8 cellular contexts compared by ENCODE assay signal in the genomic region with DNA sequence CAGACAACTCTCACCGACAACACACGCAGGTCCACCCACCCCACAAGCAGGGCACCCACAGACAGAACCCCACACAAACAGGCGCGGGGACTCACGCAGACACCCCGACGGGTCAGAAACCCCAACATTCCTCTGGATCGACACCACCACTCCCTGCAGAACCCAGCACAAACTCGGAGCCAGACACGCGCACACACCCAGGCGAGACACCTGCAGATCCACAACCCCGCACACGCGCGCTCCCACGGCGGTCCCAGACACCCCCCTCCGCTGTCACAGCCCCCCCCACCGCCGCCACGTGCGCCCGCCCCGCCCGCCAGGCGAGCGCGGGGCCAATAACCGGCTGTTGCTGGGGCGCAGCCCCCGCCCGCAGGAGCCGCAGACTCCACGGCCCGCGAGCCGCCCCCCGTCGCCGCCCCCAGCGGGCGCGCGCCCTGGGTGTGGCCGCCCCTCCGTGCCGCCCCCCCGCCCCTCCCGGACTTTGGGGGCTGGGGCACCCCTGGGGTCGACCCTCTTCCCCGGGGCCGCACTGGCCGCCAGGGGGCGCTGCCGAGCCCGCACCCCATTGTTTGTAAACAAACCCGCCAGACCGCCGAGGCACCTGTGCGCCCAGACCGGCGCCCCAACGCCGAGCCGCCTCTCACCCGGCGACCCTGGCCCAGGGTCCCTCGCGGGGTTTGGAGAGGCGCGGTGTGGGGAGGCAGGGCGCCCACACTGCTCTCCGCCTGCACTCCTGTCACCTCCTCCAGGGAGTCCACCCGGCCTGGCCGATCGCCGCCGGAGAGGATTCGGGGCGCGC. TPM values are rescaled to one million over a fixed set of nuclear protein-coding genes. Genes with fewer than 3 reads are reported as not detected.
DNase-seq lines count a peak whose midpoint lies in the region; ATAC-seq, FAIRE-seq and TF ChIP-seq lines count a peak whose summit lies in the region.

No MANE protein-coding gene starts in this region.

- H3K9me3 Mint-ChIP-seq in CD4-positive, alpha-beta T cell, result no peaks in the 10 kb centered on the region

- TF ChIP-seq CTCF in CD4-positive, alpha-beta T cell (IDR thresholded peaks at IDR 0.05), result peak; percentile 76
- peak; percentile 70 to 88 (median 76) for TF ChIP-seq CTCF in GM12878 (IDR thresholded peaks at IDR 0.05 in 2 of 3, conservative IDR thresholded peaks at IDR 0.05 in 1 of 3; ENCODE audit: control insufficient read depth in 2 of 3, extremely low read depth in 1 of 3, insufficient read depth in 1 of 3, low read depth in 3 of 3, low read length in 3 of 3)

- no peaks in the 10 kb centered on the region for H3K9me3 ChIP-seq in CD4-positive, alpha-beta T cell (ENCODE audit: control insufficient read depth, low read length)
- no peaks in the 10 kb centered on the region for H3K9me3 ChIP-seq in T-helper 17 cell (ENCODE audit: control insufficient read depth, low read length, poor library complexity, severe bottlenecking)
- no peaks in the 10 kb centered on the region; the same call in 2 of the 3 replicates for H3K9me3 ChIP-seq in GM12878 (replicated peaks; ENCODE audit: control insufficient read depth, insufficient read depth, low read length)
- H3K9me3 ChIP-seq in iPS-18c (ENCODE audit: control insufficient read depth, insufficient read depth, low read length), result no peaks in the 10 kb centered on the region

- no peak for TF ChIP-seq EP300 in GM12878 (IDR thresholded peaks at IDR 0.05; ENCODE audit: borderline replicate concordance in 1 of 2, control insufficient read depth in 1 of 2, low read depth in 2 of 2, low read length in 2 of 2)

- DNase-seq in CD4-positive, alpha-beta T cell, result peak; percentile 70 to 85 (median 78)
- peak; percentile 82 to 86 (median 84) for DNase-seq in T-helper 17 cell
- no peak for DNase-seq in GM12878 (ENCODE audit: low read depth, low spot score)
- DNase-seq in cerebellar nuclear complex (lab: John Stamatoyannopoulos, UW), result no peak
- no peak for DNase-seq in NCI-H1436 (lab: John Stamatoyannopoulos, UW)

- H3K4me3 ChIP-seq in GM12878 (peak overlapping the region; percentile 91), iPS-18c (ENCODE audit: insufficient read depth, low read depth, low read length) (peak overlapping the region; percentile 84), skin epidermis (peak overlapping the region; percentile 65 to 99 (median 87))

- no peaks in the 10 kb centered on the region for H3K27me3 ChIP-seq in CD4-positive, alpha-beta T cell (ENCODE audit: control insufficient read depth, insufficient read depth, low read length)
- H3K27me3 ChIP-seq in GM12878 (replicated peaks in 1 of 2; ENCODE audit: control insufficient read depth in 2 of 2, insufficient read depth in 2 of 2, low read length in 1 of 2), result no peaks in the 10 kb centered on the region

- H3K4me1 ChIP-seq in GM12878 (ENCODE audit: control insufficient read depth, insufficient read depth, low read length), result peaks cover 49% of the 10 kb centered on the region

- H3K27ac Mint-ChIP-seq in CD4-positive, alpha-beta T cell, result no peak overlapping the region
- no peak overlapping the region for H3K27ac Mint-ChIP-seq in T-helper 17 cell

- H3K36me3 ChIP-seq in GM12878 (ENCODE audit: control insufficient read depth in 2 of 2, insufficient read depth in 2 of 2, low read length in 1 of 2), result peaks cover 0 to 3% of the 10 kb centered on the region in 2 experiments; a peak in 2 of 4 replicates

- H3K79me2 ChIP-seq in GM12878 (ENCODE audit: control insufficient read depth, insufficient read depth, low read length), result peaks cover 27% of the 10 kb centered on the region

- H3K9ac ChIP-seq in GM12878 (ENCODE audit: control insufficient read depth, insufficient read depth, low read length), result peak overlapping the region; percentile 68

- CTCF ChIA-PET in CD4-positive, alpha-beta T cell (lab: Charles Lee), result interaction anchor here (1.4 to 2.6 kb wide), 2 partner anchors 9 to 14 kb away, joined by 3 to 12 read pairs; no protein-coding TSS in a partner anchor
- CTCF ChIA-PET in GM12878 (lab: Yijun Ruan, JAX), result interaction anchor here (1.2 to 1.4 kb wide), 2 partner anchors 16 to 17 kb away, joined by 3 read pairs; no protein-coding TSS in a partner anchor

- intact Hi-C loops in CD4-positive, alpha-beta T cell (cut with DNase I, micrococcal nuclease), result loop anchor here (1.0 to 10.0 kb wide), 3 partner anchors 14 to 516 kb away; partner anchors contain the start of gene PRKD2 (in 1 of the 2)
- intact Hi-C loops in GM12878 (cut with micrococcal nuclease; ENCODE audit: unreplicated experiment), result no loop called here

- peaks cover 33% of the 10 kb centered on the region for H3K4me1 Mint-ChIP-seq in CD4-positive, alpha-beta T cell (ENCODE audit: low read depth)
- peaks cover 24% of the 10 kb centered on the region for H3K4me1 Mint-ChIP-seq in T-helper 17 cell

- H3K36me3 Mint-ChIP-seq in CD4-positive, alpha-beta T cell (ENCODE audit: low read depth), result peaks cover 5% of the 10 kb centered on the region
- H3K36me3 Mint-ChIP-seq in T-helper 17 cell (ENCODE audit: low read depth), result no peaks in the 10 kb centered on the region

- no peaks in the 10 kb centered on the region for H4K20me1 ChIP-seq in GM12878 (ENCODE audit: control insufficient read depth, insufficient read depth)

- in situ Hi-C loops in GM12878 (cut with MboI), result no loop called here

- BruUV-seq in GM12878 (replicated peaks; lab: Mats Ljungman, UMichigan), result no TSS peak

- SMC1A ChIA-PET in GM12878 (lab: Charles Lee; ENCODE audit: uncharacterized antibody, unreplicated experiment), result interaction anchor here (1.8 kb wide), 1 partner anchor 20 kb away, joined by 4 read pairs; no protein-coding TSS in a partner anchor

- WGBS in GM12878 (ENCODE audit: insufficient coverage, insufficient replicate concordance, low lambda C conversion rate, missing lambda C conversion rate), result under 1% methylated on average over 41 of the region's 82 CpGs

- TF ChIP-seq RAD21 in GM12878 (IDR thresholded peaks at IDR 0.05; ENCODE audit: insufficient read depth, low read depth, low read length), result 0 out of 2 replicates have a peak, but pooled peaks have one; percentile 10

- peak overlapping the region; percentile 35 for H2AFZ ChIP-seq in GM12878 (ENCODE audit: control insufficient read depth, low read depth, low read length)

- no peaks in the 10 kb centered on the region for H3K27me3 Mint-ChIP-seq in CD4-positive, alpha-beta T cell
- no peaks in the 10 kb centered on the region for H3K27me3 Mint-ChIP-seq in T-helper 17 cell

- H3K27ac ChIP-seq in CD4-positive, alpha-beta T cell (ENCODE audit: low read depth, low read length), result peak overlapping the region; percentile 93
- peak overlapping the region; percentile 29; the same call in 1 of the 2 replicates for H3K27ac ChIP-seq in GM12878 (ENCODE audit: control insufficient read depth, insufficient read depth)
- peak overlapping the region; percentile 54 to 99 (median 87) for H3K27ac ChIP-seq in skin epidermis

- RAD21 ChIA-PET in GM12878 (lab: Charles Lee; ENCODE audit: unreplicated experiment), result interaction anchor here (1.1 to 2.2 kb wide), 3 partner anchors 14 to 26 kb away, joined by 3 to 8 read pairs (median 3); partner anchors contain the start of gene CCDC9

- peak overlapping the region; percentile 57 for H3K4me2 ChIP-seq in GM12878 (ENCODE audit: control insufficient read depth, insufficient read depth)

- POLR2A ChIA-PET in CD4-positive, alpha-beta T cell (lab: Charles Lee), result interaction anchor here (1.1 to 1.8 kb wide), 4 partner anchors 44 to 117 kb away, joined by 3 to 4 read pairs (median 3); partner anchors contain the start of gene ZC3H4
- POLR2A ChIA-PET in GM12878 (lab: Charles Lee), result no interaction called here

- peak; percentile 50; the same call in 1 of the 2 replicates for TF ChIP-seq POLR2A in GM12878 (IDR thresholded peaks at IDR 0.05; ENCODE audit: low read depth, low read length)

- H3K4me3 Mint-ChIP-seq in CD4-positive, alpha-beta T cell, result peak overlapping the region; percentile 57
- H3K4me3 Mint-ChIP-seq in T-helper 17 cell, result no peak overlapping the region

- no peak for FAIRE-seq in GM12878 (lab: Jason Lieb, UNC)

- peak; percentile 30 for ATAC-seq in CD4-positive, alpha-beta T cell (ENCODE audit: poor library complexity)
- ATAC-seq in HG02678 (IDR thresholded peaks at IDR 0.05; ENCODE audit: unreplicated experiment), result peak; percentile 25
- ATAC-seq in T-helper 17 cell, result peak; percentile 42
- ATAC-seq in GM12878, result no peak; the same call in 2 of the 3 replicates

RNA-seq across cellular contexts. Expression of gene BBC3, which starts 0.7 kb away (rescaled TPM):
- 10 to 100 TPM; 39.8 to 42.1 TPM for total RNA-seq in CD4-positive, alpha-beta T cell
- total RNA-seq in T-helper 17 cell (10 to 100 TPM; 32.4 to 40.2 TPM), GM12878 (2014; rRNA removed) (14.0 and 15.2 TPM in 2 replicates), GM12878 (2014; rRNA removed; fragmentation: Illumina TruSeq; extraction: Trizol) (6.2 and 6.5 TPM in 2 replicates), GM12878 (2021) (17.9 and 18.1 TPM in 2 replicates)
- 12.0 and 13.5 TPM in 2 replicates for total RNA-seq in GM12878 (2013; cell fraction: nucleolus; rRNA removed)
- polyA plus RNA-seq in GM12878 (2011; ENCODE audit: low read depth), result 2.0 TPM
- polyA plus RNA-seq in GM12878 (2011; rRNA removed) (5.2 and 7.6 TPM in 2 replicates), GM12878 (2014; fragmentation: Illumina TruSeq; extraction: Trizol) (0.24 and 2.2 TPM in 2 replicates), GM12878 (2014; fragmentation: Nextera tagmentation; extraction: Ambion mirVana) (under 1 TPM; 0.10 to 0.27 TPM), GM12878 (2014; rRNA removed) (17.2 and 21.2 TPM in 2 replicates), GM12878 (2016; fragmentation: Nextera tagmentation; extraction: Ambion mirVana) (1 to 10 TPM; 7.5 to 7.8 TPM)
- 11.6 and 16.6 TPM in 2 replicates for polyA plus RNA-seq in GM12878 (2011; cell fraction: cytosol; rRNA removed)
- polyA plus RNA-seq in GM12878 (2011; cell fraction: nucleus; rRNA removed), result 17.5 and 18.4 TPM in 2 replicates
- polyA plus RNA-seq in GM12878 (2012), result 13.0 and 15.8 TPM in 2 replicates
- polyA minus RNA-seq in GM12878 (2011; rRNA and poly(A)+ RNA removed), result 4.2 and 8.8 TPM in 2 replicates
- polyA minus RNA-seq in GM12878 (2011; cell fraction: cytosol; rRNA and poly(A)+ RNA removed), result 7.2 and 9.5 TPM in 2 replicates
- polyA minus RNA-seq in GM12878 (2011; cell fraction: nucleus; rRNA and poly(A)+ RNA removed), result 5.4 and 8.3 TPM in 2 replicates

RNA-seq across cellular contexts. Expression of gene CCDC9, which starts 26.0 kb away (rescaled TPM):
- total RNA-seq in CD4-positive, alpha-beta T cell, result 10 to 100 TPM; 68.5 to 74.3 TPM
- total RNA-seq in T-helper 17 cell, result 10 to 100 TPM; 35.6 to 53.7 TPM
- total RNA-seq in GM12878 (2013; cell fraction: nucleolus; rRNA removed), result 10.2 and 14.9 TPM in 2 replicates
- 6.4 and 7.1 TPM in 2 replicates for total RNA-seq in GM12878 (2014; rRNA removed)
- 2.9 and 4.9 TPM in 2 replicates for total RNA-seq in GM12878 (2014; rRNA removed; fragmentation: Illumina TruSeq; extraction: Trizol)
- 16.7 and 17.5 TPM in 2 replicates for total RNA-seq in GM12878 (2021)
- 5.3 TPM for polyA plus RNA-seq in GM12878 (2011; ENCODE audit: low read depth)
- polyA plus RNA-seq in GM12878 (2011; rRNA removed), result 3.3 and 3.9 TPM in 2 replicates
- polyA plus RNA-seq in GM12878 (2011; cell fraction: cytosol; rRNA removed), result 4.2 and 4.4 TPM in 2 replicates
- 5.0 and 13.4 TPM in 2 replicates for polyA plus RNA-seq in GM12878 (2011; cell fraction: nucleus; rRNA removed)
- polyA plus RNA-seq in GM12878 (2012), result 13.9 and 24.3 TPM in 2 replicates
- polyA plus RNA-seq in GM12878 (2014; fragmentation: Illumina TruSeq; extraction: Trizol), result 1.7 and 7.7 TPM in 2 replicates
- polyA plus RNA-seq in GM12878 (2014; fragmentation: Nextera tagmentation; extraction: Ambion mirVana), result under 1 TPM in 1 of 2 experiments, not detected in 1; 0.18 TPM
- 10.1 and 13.2 TPM in 2 replicates for polyA plus RNA-seq in GM12878 (2014; rRNA removed)
- polyA plus RNA-seq in GM12878 (2016; fragmentation: Nextera tagmentation; extraction: Ambion mirVana), result 1 to 10 TPM; 6.9 to 9.1 TPM
- polyA minus RNA-seq in GM12878 (2011; rRNA and poly(A)+ RNA removed), result 3.0 and 4.8 TPM in 2 replicates
- polyA minus RNA-seq in GM12878 (2011; cell fraction: cytosol; rRNA and poly(A)+ RNA removed), result 1.2 and 1.6 TPM in 2 replicates
- 2.0 and 2.3 TPM in 2 replicates for polyA minus RNA-seq in GM12878 (2011; cell fraction: nucleus; rRNA and poly(A)+ RNA removed)

RNA-seq across cellular contexts. Expression of gene INAFM1, which starts 44.4 kb away (rescaled TPM):
- 10 to 100 TPM; 16.9 to 19.3 TPM for total RNA-seq in CD4-positive, alpha-beta T cell
- total RNA-seq in T-helper 17 cell, result 1 to 10 TPM; 9.2 to 9.9 TPM
- total RNA-seq in GM12878 (2013; cell fraction: nucleolus; rRNA removed), result 1.2 and 2.7 TPM in 2 replicates
- 2.0 and 2.1 TPM in 2 replicates for total RNA-seq in GM12878 (2014; rRNA removed)
- 0.51 and 0.63 TPM in 2 replicates for total RNA-seq in GM12878 (2014; rRNA removed; fragmentation: Illumina TruSeq; extraction: Trizol)
- total RNA-seq in GM12878 (2021), result 6.1 and 6.8 TPM in 2 replicates
- polyA plus RNA-seq in GM12878 (2011; ENCODE audit: low read depth), result 0.46 TPM
- 0.40 and 0.86 TPM in 2 replicates for polyA plus RNA-seq in GM12878 (2011; rRNA removed)
- 1.2 and 1.5 TPM in 2 replicates for polyA plus RNA-seq in GM12878 (2011; cell fraction: cytosol; rRNA removed)
- polyA plus RNA-seq in GM12878 (2011; cell fraction: nucleus; rRNA removed), result 4.8 and 6.7 TPM in 2 replicates
- polyA plus RNA-seq in GM12878 (2012), result 3.8 and 5.8 TPM in 2 replicates
- polyA plus RNA-seq in GM12878 (2014; fragmentation: Illumina TruSeq; extraction: Trizol), result 0.30 and 0.57 TPM in 2 replicates
- under 1 TPM in 1 of 2 experiments, not detected in 1; 0.58 TPM for polyA plus RNA-seq in GM12878 (2014; fragmentation: Nextera tagmentation; extraction: Ambion mirVana)
- 4.5 and 4.8 TPM in 2 replicates for polyA plus RNA-seq in GM12878 (2014; rRNA removed)
- 1 to 10 TPM; 1.1 to 1.4 TPM for polyA plus RNA-seq in GM12878 (2016; fragmentation: Nextera tagmentation; extraction: Ambion mirVana)
- polyA minus RNA-seq in GM12878 (2011; rRNA and poly(A)+ RNA removed), result 0.57 TPM in 1 of 2 replicates, not detected in the other
- polyA minus RNA-seq in GM12878 (2011; cell fraction: cytosol; rRNA and poly(A)+ RNA removed), result 0.94 TPM in 1 of 2 replicates, not detected in the other
- 1.5 and 2.1 TPM in 2 replicates for polyA minus RNA-seq in GM12878 (2011; cell fraction: nucleus; rRNA and poly(A)+ RNA removed)

Comparison
In these comparisons a context has a peak if more than half of its experiments do, and no peak if none do; other contexts are left out.
1. DNase-seq: peak in CD4-positive, alpha-beta T cell (10 of 10) and T-helper 17 cell (3 of 3); none in GM12878 (single experiment), cerebellar nuclear complex (0 of 2) and NCI-H1436 (single experiment).
2. H3K27ac ChIP-seq: peak in every context shown above with its lines; median percentile 93 in CD4-positive, alpha-beta T cell; 87 in skin epidermis; 29 in GM12878.
3. Peak in every context shown above with its lines, with median percentiles within 50 percentile points of each other: H3K4me3 ChIP-seq.